Comparison of ENCODE assay signal across 9 cellular contexts in genomic region chr1:226735576-226735975, GRCh38. TPM values are rescaled to one million over a fixed set of nuclear protein-coding genes. Genes with fewer than 3 reads are reported as not detected.
DNase-seq lines count a peak whose midpoint lies in the region; ATAC-seq and TF ChIP-seq lines count a peak whose summit lies in the region.
"Had no signal": no experiment of that assay in that cellular context is flagged by ENCODE, and none has a peak within 500 bp of the region (broad histone marks: within the 10 kb centered on the region; RNA-seq: fewer than 3 reads in every experiment).

No MANE protein-coding gene starts in this region.

- DNase-seq in heart right ventricle (no peak), Right ventricle myocardium inferior (ENCODE audit: missing footprints) (no peak), caudate nucleus (lab: John Stamatoyannopoulos, UW) (no peak), vagina (ENCODE audit: extremely low spot score in 2 of 2) (no peak), activated gamma-delta T cell treated with Interleukin-2 at 50 U/mL for 16 hours (no peak), SIG-M5 (lab: John Stamatoyannopoulos, UW) (no peak), NCI-H446 treated with DMSO at 0.1 percent for 48 hours (lab: John Stamatoyannopoulos, UW) (no peak)
- DNase-seq in naive thymus-derived CD8-positive, alpha-beta T cell: peak in 2 of 10 donors; percentile 34 to 40

- TF ChIP-seq POLR2A in vagina (IDR thresholded peaks at IDR 0.05): no peak

- H3K4me3 Mint-ChIP-seq in naive thymus-derived CD8-positive, alpha-beta T cell: peak overlapping the region; percentile 89 to 99 (median 95)

- ATAC-seq in heart right ventricle: no peak
- no peak for ATAC-seq in Right ventricle myocardium inferior
- ATAC-seq in naive thymus-derived CD8-positive, alpha-beta T cell: no peak

- H3K27ac ChIP-seq in heart right ventricle: peak overlapping the region in 9 of 10 donors; percentile 82 to 97 (median 91)
- H3K27ac ChIP-seq in caudate nucleus (ENCODE audit: low read depth, low read length): peak overlapping the region; percentile 97
- peak overlapping the region; percentile 97 for H3K27ac ChIP-seq in vagina
- H3K27ac ChIP-seq: C4-2B had no signal

- H3K27me3 ChIP-seq in heart right ventricle (no peaks in the 10 kb centered on the region), vagina (no peaks in the 10 kb centered on the region)

- no peaks in the 10 kb centered on the region for H3K27me3 Mint-ChIP-seq in naive thymus-derived CD8-positive, alpha-beta T cell

- H3K36me3 Mint-ChIP-seq in naive thymus-derived CD8-positive, alpha-beta T cell: peaks cover 19 to 78% (median 53%) of the 10 kb centered on the region in 3 donors

- WGBS in heart right ventricle, 2 donors: 54 to 62% methylated on average over 12 of the region's 12 CpGs

- H3K27ac Mint-ChIP-seq in naive thymus-derived CD8-positive, alpha-beta T cell: peak overlapping the region; percentile 86 to 98 (median 95)

- TF ChIP-seq CTCF in heart right ventricle (IDR thresholded peaks at IDR 0.05) (no peak), vagina (IDR thresholded peaks at IDR 0.05) (no peak)

- H3K36me3 ChIP-seq in heart right ventricle (peaks cover 0 to 53% (median 3%) of the 10 kb centered on the region in 9 donors), vagina (peaks cover 0 to 11% of the 10 kb centered on the region in 2 donors)

- H3K9me3 Mint-ChIP-seq in naive thymus-derived CD8-positive, alpha-beta T cell: peaks cover 0 to 4% (median 0%) of the 10 kb centered on the region in 9 donors

- H3K4me3 ChIP-seq in heart right ventricle (peak overlapping the region; percentile 54 to 98 (median 82)), vagina (peak overlapping the region; percentile 87 to 99)

- H3K4me1 ChIP-seq in heart right ventricle (peaks cover 4 to 76% (median 71%) of the 10 kb centered on the region in 9 donors), vagina (peaks cover 75% of the 10 kb centered on the region)

- H3K9me3 ChIP-seq in heart right ventricle (no peaks in the 10 kb centered on the region), vagina (no peaks in the 10 kb centered on the region)

- POLR2A ChIA-PET in naive thymus-derived CD8-positive, alpha-beta T cell (lab: Charles Lee): interaction anchor here (1.2 to 4.2 kb wide), 16 partner anchors 38 to 109 kb away, joined by 3 to 19 read pairs (median 4); no protein-coding TSS in a partner anchor

- H3K4me1 Mint-ChIP-seq in naive thymus-derived CD8-positive, alpha-beta T cell: peaks cover 27 to 69% (median 50%) of the 10 kb centered on the region in 4 donors

- intact Hi-C loops in heart right ventricle (cut with DNase I): loop anchor here (5.0 to 10.0 kb wide), 9 partner anchors 33 to 101 kb away; no protein-coding TSS in a partner anchor
- intact Hi-C loops in Right ventricle myocardium inferior (cut with DNase I): loop anchor here (2.0 to 5.0 kb wide), 3 partner anchors 33 to 103 kb away; no protein-coding TSS in a partner anchor
- intact Hi-C loops in vagina (cut with DNase I): loop anchor here (5.0 to 10.0 kb wide), 2 partner anchors 73 to 101 kb away; no protein-coding TSS in a partner anchor

RNA-seq across cellular contexts. Expression of gene ITPKB, which starts 3.5 kb away (rescaled TPM):
- total RNA-seq in heart right ventricle (10 to 100 TPM; 12.1 to 30.5 (median 16.6) TPM), Right ventricle myocardium inferior (24.8 TPM), vagina (31.7 TPM)
- polyA plus RNA-seq in heart right ventricle: 10 to 100 TPM in 1 of 2 donors, 1 to 10 TPM in 1; 4.5 to 17.0 TPM
- 100 to 1,000 TPM; 177 to 185 TPM for total RNA-seq in naive thymus-derived CD8-positive, alpha-beta T cell
- polyA plus RNA-seq in naive thymus-derived CD8-positive, alpha-beta T cell: 10 to 100 TPM; 72.3 to 74.3 (median 73.0) TPM
